In genomic region chr9:33934188-33934878, GRCh38 we compare ENCODE assay signal across 1 cellular context.
A peak's percentile ranks its signal among the peaks of the same experiment; 100 is the strongest.
TF ChIP-seq lines count a peak whose summit lies in the region.

No MANE protein-coding gene starts in this region.

TF ChIP-seq in HepG2, 621 proteins besides CTCF, POLR2A, EP300 and RAD21 (continued from another document and continues in another):
- no peak for TF ChIP-seq USF2 (IDR thresholded peaks at IDR 0.05; ENCODE audit: low read depth, low read length)
- no peak for TF ChIP-seq USF2 (CRISPR knock-in tag; IDR thresholded peaks at IDR 0.05; ENCODE audit: borderline replicate concordance)
- no peak for TF ChIP-seq SOX6 (IDR thresholded peaks at IDR 0.05)
- TF ChIP-seq SOX6 (CRISPR knock-in tag; IDR thresholded peaks at IDR 0.05), result peak; percentile 85
- no peak for TF ChIP-seq SOX13 (IDR thresholded peaks at IDR 0.05)
- peak in 1 of 2 experiments; percentile 83; a peak in 2 of 4 replicates for TF ChIP-seq SOX13 (CRISPR knock-in tag; conservative IDR thresholded peaks at IDR 0.05 in 1 of 2, IDR thresholded peaks at IDR 0.05 in 1 of 2)
- TF ChIP-seq DPF2 (CRISPR knock-in tag; IDR thresholded peaks at IDR 0.05; ENCODE audit: borderline replicate concordance, low read depth), result no peak
- TF ChIP-seq ZNF549 (CRISPR knock-in tag; IDR thresholded peaks at IDR 0.05), result no peak
- no peak for TF ChIP-seq ETV6 (CRISPR knock-in tag; conservative IDR thresholded peaks at IDR 0.05)
- no peak for TF ChIP-seq SRF (IDR thresholded peaks at IDR 0.05; ENCODE audit: low read depth, low read length)
- 0 out of 2 replicates have a peak, but pooled peaks have one; percentile 28 for TF ChIP-seq NFKBIZ (CRISPR knock-in tag; IDR thresholded peaks at IDR 0.05)
- no peak for TF ChIP-seq SRSF4 (IDR thresholded peaks at IDR 0.05; ENCODE audit: low read depth, low read length, poor library complexity, severe bottlenecking)
- TF ChIP-seq ZNF337 (CRISPR knock-in tag; IDR thresholded peaks at IDR 0.05; ENCODE audit: borderline replicate concordance, low read depth), result no peak
- no peak for TF ChIP-seq PHB2 (IDR thresholded peaks at IDR 0.05; ENCODE audit: partially characterized antibody)
- TF ChIP-seq PAX8 (CRISPR knock-in tag; IDR thresholded peaks at IDR 0.05; ENCODE audit: borderline replicate concordance), result no peak
- TF ChIP-seq ZNF501 (CRISPR knock-in tag; IDR thresholded peaks at IDR 0.05), result no peak
- no peak for TF ChIP-seq SALL2 (CRISPR knock-in tag; IDR thresholded peaks at IDR 0.05)
- no peak for TF ChIP-seq E2F1 (CRISPR knock-in tag; IDR thresholded peaks at IDR 0.05)
- no peak for TF ChIP-seq CBX2 (IDR thresholded peaks at IDR 0.05; ENCODE audit: low read depth, low read length)
- TF ChIP-seq CBX2 (CRISPR knock-in tag; IDR thresholded peaks at IDR 0.05; ENCODE audit: low read depth), result no peak
- peak; percentile 88 for TF ChIP-seq GATAD2A (CRISPR knock-in tag; IDR thresholded peaks at IDR 0.05)
- no peak for TF ChIP-seq MEIS2 (CRISPR knock-in tag; IDR thresholded peaks at IDR 0.05)
- no peak for TF ChIP-seq ZNF136 (CRISPR knock-in tag; IDR thresholded peaks at IDR 0.05; ENCODE audit: low read depth)
- peak; percentile 8; the same call in 1 of the 2 replicates for TF ChIP-seq ETV5 (CRISPR knock-in tag; IDR thresholded peaks at IDR 0.05; ENCODE audit: borderline replicate concordance)
- no peak for TF ChIP-seq NONO (IDR thresholded peaks at IDR 0.05)
- TF ChIP-seq NONO (CRISPR knock-in tag; conservative IDR thresholded peaks at IDR 0.05), result no peak
- no peak for TF ChIP-seq SUZ12 (IDR thresholded peaks at IDR 0.05; ENCODE audit: low read depth, low read length)
- no peak for TF ChIP-seq REPIN1 (CRISPR knock-in tag; IDR thresholded peaks at IDR 0.05; ENCODE audit: borderline replicate concordance, low read depth)
- no peak for TF ChIP-seq YEATS2 (CRISPR knock-in tag; IDR thresholded peaks at IDR 0.05; ENCODE audit: borderline replicate concordance)
- no peak for TF ChIP-seq ZNF142 (CRISPR knock-in tag; IDR thresholded peaks at IDR 0.05)
- no peak for TF ChIP-seq ZNF781 (CRISPR knock-in tag; IDR thresholded peaks at IDR 0.05; ENCODE audit: borderline replicate concordance, not compliant biosample characterization)
- TF ChIP-seq ZNF354B (CRISPR knock-in tag; IDR thresholded peaks at IDR 0.05), result no peak
- peak; percentile 87 for TF ChIP-seq NR2F6 (IDR thresholded peaks at IDR 0.05)
- peak; percentile 82; the same call in 1 of the 2 replicates for TF ChIP-seq NR2F6 (CRISPR knock-in tag; IDR thresholded peaks at IDR 0.05)
- no peak for TF ChIP-seq DRAP1 (CRISPR knock-in tag; IDR thresholded peaks at IDR 0.05)
- no peak for TF ChIP-seq ZNF766 (CRISPR knock-in tag; IDR thresholded peaks at IDR 0.05; ENCODE audit: borderline replicate concordance)
- peak; percentile 81; the same call in 1 of the 2 replicates for TF ChIP-seq ZNF652 (CRISPR knock-in tag; IDR thresholded peaks at IDR 0.05; ENCODE audit: borderline replicate concordance, low read depth)
- no peak for TF ChIP-seq ZNF770 (CRISPR knock-in tag; IDR thresholded peaks at IDR 0.05)
- TF ChIP-seq PREB (CRISPR knock-in tag; IDR thresholded peaks at IDR 0.05), result no peak
- peak; percentile 45; the same call in 1 of the 2 replicates for TF ChIP-seq NR2C2 (CRISPR knock-in tag; IDR thresholded peaks at IDR 0.05; ENCODE audit: borderline replicate concordance)
- TF ChIP-seq ZNF83 (CRISPR knock-in tag; IDR thresholded peaks at IDR 0.05; ENCODE audit: borderline replicate concordance), result no peak
- peak; percentile 28; the same call in 1 of the 2 replicates for TF ChIP-seq FOXA3 (CRISPR knock-in tag; IDR thresholded peaks at IDR 0.05)
- no peak for TF ChIP-seq NFIB (CRISPR knock-in tag; IDR thresholded peaks at IDR 0.05; ENCODE audit: borderline replicate concordance)
- TF ChIP-seq ZNF614 (CRISPR knock-in tag; IDR thresholded peaks at IDR 0.05; ENCODE audit: borderline replicate concordance), result 0 out of 2 replicates have a peak, but pooled peaks have one; percentile 15
- no peak for TF ChIP-seq ZNF879 (CRISPR knock-in tag; IDR thresholded peaks at IDR 0.05)
- TF ChIP-seq ONECUT2 (CRISPR knock-in tag; IDR thresholded peaks at IDR 0.05), result no peak
- peak; percentile 34; the same call in 1 of the 2 replicates for TF ChIP-seq TCF7 (IDR thresholded peaks at IDR 0.05; ENCODE audit: low read depth)
- no peak for TF ChIP-seq PHF20 (CRISPR knock-in tag; IDR thresholded peaks at IDR 0.05)
- no peak for TF ChIP-seq ZSCAN22 (CRISPR knock-in tag; IDR thresholded peaks at IDR 0.05)
- TF ChIP-seq ARNTL (CRISPR knock-in tag; IDR thresholded peaks at IDR 0.05), result no peak
- TF ChIP-seq MED1 (CRISPR knock-in tag; IDR thresholded peaks at IDR 0.05), result no peak
- no peak for TF ChIP-seq ZNF660 (CRISPR knock-in tag; IDR thresholded peaks at IDR 0.05; ENCODE audit: borderline replicate concordance, low read depth)
- no peak; the same call in 1 of the 2 replicates for TF ChIP-seq PATZ1 (CRISPR knock-in tag; IDR thresholded peaks at IDR 0.05)
- no peak for TF ChIP-seq THAP8 (CRISPR knock-in tag; IDR thresholded peaks at IDR 0.05; ENCODE audit: borderline replicate concordance)
- no peak for TF ChIP-seq TGIF2 (CRISPR knock-in tag; IDR thresholded peaks at IDR 0.05)
- no peak for TF ChIP-seq ZNF350 (CRISPR knock-in tag; IDR thresholded peaks at IDR 0.05; ENCODE audit: borderline replicate concordance, low read depth)
- TF ChIP-seq ATAD3A (CRISPR knock-in tag; IDR thresholded peaks at IDR 0.05), result no peak
- TF ChIP-seq ZSCAN5A (CRISPR knock-in tag; IDR thresholded peaks at IDR 0.05; ENCODE audit: borderline replicate concordance), result no peak
